In the genomic region with DNA sequence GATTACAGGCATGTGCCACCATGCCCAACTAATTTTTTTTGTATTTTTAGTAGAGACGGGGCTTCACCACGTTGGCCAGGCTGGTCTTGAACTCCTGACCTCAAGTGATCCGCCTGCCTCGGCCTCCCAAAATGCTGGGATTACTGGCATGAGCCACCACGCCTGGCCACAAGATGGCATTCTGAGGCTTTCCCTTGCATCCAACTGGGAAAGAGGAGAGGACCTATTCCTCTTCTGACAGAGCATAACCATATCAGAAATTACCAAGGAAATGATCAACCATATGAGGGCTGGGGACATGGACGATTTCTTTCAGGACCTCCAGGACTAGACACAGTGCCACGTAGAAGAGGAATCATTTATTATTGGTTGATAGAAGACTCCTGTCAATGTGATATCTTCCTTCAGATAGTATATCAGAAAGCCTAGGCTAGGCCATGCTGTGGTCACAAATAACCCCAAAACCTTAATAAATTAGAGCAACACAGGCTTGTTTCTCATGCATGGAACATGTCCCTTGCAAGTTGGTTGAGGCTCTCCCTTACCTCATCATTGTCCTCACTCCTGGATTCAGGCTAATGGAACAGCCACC, we compare ENCODE assay signal across 8 cellular contexts.
DNase-seq lines count a peak whose midpoint lies in the region; ATAC-seq, FAIRE-seq and TF ChIP-seq lines count a peak whose summit lies in the region.

No MANE protein-coding gene starts in this region.

- H3K4me1 Mint-ChIP-seq in CD4-positive, alpha-beta T cell (ENCODE audit: low read depth), result no peaks in the 10 kb centered on the region

- TF ChIP-seq CTCF in PC-3 (conservative IDR thresholded peaks at IDR 0.05; ENCODE audit: low read depth, low read length), result peak; percentile 70
- TF ChIP-seq CTCF in fibroblast of mammary gland (conservative IDR thresholded peaks at IDR 0.05; ENCODE audit: control insufficient read depth, insufficient read depth, low read depth, low read length), result peak; percentile 61
- no peak for TF ChIP-seq CTCF in CD4-positive, alpha-beta T cell (IDR thresholded peaks at IDR 0.05)

- no peaks in the 10 kb centered on the region for H3K27me3 Mint-ChIP-seq in CD4-positive, alpha-beta T cell

- no peaks in the 10 kb centered on the region for H3K79me2 ChIP-seq in PC-3 (ENCODE audit: low read length)

- H3F3A ChIP-seq in PC-3 (ENCODE audit: low read length, unreplicated experiment), result no peaks in the 10 kb centered on the region

- H3K27me3 ChIP-seq in PC-3 (ENCODE audit: low read length), result no peaks in the 10 kb centered on the region
- no peaks in the 10 kb centered on the region for H3K27me3 ChIP-seq in CD4-positive, alpha-beta T cell (ENCODE audit: control insufficient read depth, insufficient read depth, low read length)

- no peaks in the 10 kb centered on the region for H4K20me1 ChIP-seq in PC-3 (ENCODE audit: low read length)

- no peak overlapping the region for H3K4me3 Mint-ChIP-seq in CD4-positive, alpha-beta T cell

- intact Hi-C loops in PC-3 (cut with micrococcal nuclease) (loop anchor here (1.0 to 10.0 kb wide), 6 partner anchors 149 to 924 kb away; no protein-coding TSS in a partner anchor), posterior cingulate gyrus (cut with DNase I) (loop anchor here (5.0 kb wide), 1 partner anchor 391 kb away; no protein-coding TSS in a partner anchor)
- intact Hi-C loops in CD4-positive, alpha-beta T cell (cut with DNase I, micrococcal nuclease), result no loop called here

- H3K4me3 ChIP-seq in PC-3 (ENCODE audit: low read length), result no peak overlapping the region
- no peak overlapping the region for H3K4me3 ChIP-seq in fibroblast of mammary gland (ENCODE audit: control insufficient read depth, low read depth, low read length)

- no peaks in the 10 kb centered on the region for H3K9me3 Mint-ChIP-seq in CD4-positive, alpha-beta T cell

- no peaks in the 10 kb centered on the region for H3K36me3 ChIP-seq in PC-3 (ENCODE audit: low read depth, low read length)

- no peaks in the 10 kb centered on the region for H3K9me2 ChIP-seq in PC-3 (replicated peaks; ENCODE audit: low read length)

- no peak overlapping the region for H2AFZ ChIP-seq in PC-3 (ENCODE audit: low read length)

- BruUV-seq in PC-3 (replicated peaks; lab: Mats Ljungman, UMichigan), result no TSS peak

- no peak overlapping the region for H3K4me2 ChIP-seq in PC-3 (ENCODE audit: low read length)

- no peaks in the 10 kb centered on the region for H3K9me3 ChIP-seq in PC-3 (ENCODE audit: low read length)
- no peaks in the 10 kb centered on the region for H3K9me3 ChIP-seq in CD4-positive, alpha-beta T cell (ENCODE audit: control insufficient read depth, low read length)

- ATAC-seq in PC-3 (peak; percentile 57), HG03439 (IDR thresholded peaks at IDR 0.05; ENCODE audit: unreplicated experiment) (no peak), GM18498 (IDR thresholded peaks at IDR 0.05; ENCODE audit: unreplicated experiment) (no peak)
- ATAC-seq in CD4-positive, alpha-beta T cell (ENCODE audit: poor library complexity), result no peak

- H3K27ac Mint-ChIP-seq in CD4-positive, alpha-beta T cell, result no peak overlapping the region

- peak; percentile 53 for FAIRE-seq in G401.6 (lab: Jason Lieb, UNC)

- no peak overlapping the region for H3K27ac ChIP-seq in PC-3 (ENCODE audit: low read length)
- H3K27ac ChIP-seq in CD4-positive, alpha-beta T cell (ENCODE audit: low read depth, low read length), result no peak overlapping the region

- H3K36me3 Mint-ChIP-seq in CD4-positive, alpha-beta T cell (ENCODE audit: low read depth), result no peaks in the 10 kb centered on the region

- POLR2A ChIA-PET in PC-3 (lab: Charles Lee; ENCODE audit: unreplicated experiment), result no interaction called here
- POLR2A ChIA-PET in CD4-positive, alpha-beta T cell (lab: Charles Lee), result no interaction called here

- peaks cover 27% of the 10 kb centered on the region for H3K4me1 ChIP-seq in PC-3 (ENCODE audit: insufficient read depth, low read length)

- no peak overlapping the region for H3K9ac ChIP-seq in PC-3 (ENCODE audit: low read length)

- CTCF ChIA-PET in PC-3 (lab: Charles Lee), result interaction anchor here (0.6 kb wide), 2 partner anchors 39 to 157 kb away, joined by 3 to 9 read pairs; no protein-coding TSS in a partner anchor
- CTCF ChIA-PET in CD4-positive, alpha-beta T cell (lab: Charles Lee), result no interaction called here

- DNase-seq in PC-3, result peak; percentile 78
- peak; percentile 60 for DNase-seq in fibroblast of mammary gland (ENCODE audit: low read depth)
- DNase-seq in posterior cingulate gyrus, result peak in 7 of 10 donors; percentile 24 to 81 (median 44)
- no peak for DNase-seq in CD4-positive, alpha-beta T cell
- DNase-seq in KG1 (lab: John Stamatoyannopoulos, UW), result no peak

Comparison
In these comparisons a context has a peak if more than half of its experiments do, and no peak if none do; other contexts are left out.
1. DNase-seq: peak in PC-3 (single experiment), fibroblast of mammary gland (single experiment) and posterior cingulate gyrus (7 of 10); none in CD4-positive, alpha-beta T cell (0 of 10) and KG1 (single experiment).
2. intact Hi-C loops: an anchor here in PC-3 (1.0 to 10.0 kb wide) and posterior cingulate gyrus (5.0 kb wide); none called in CD4-positive, alpha-beta T cell.